Comparison of ENCODE assay signal across 16 cellular contexts in the genomic region with DNA sequence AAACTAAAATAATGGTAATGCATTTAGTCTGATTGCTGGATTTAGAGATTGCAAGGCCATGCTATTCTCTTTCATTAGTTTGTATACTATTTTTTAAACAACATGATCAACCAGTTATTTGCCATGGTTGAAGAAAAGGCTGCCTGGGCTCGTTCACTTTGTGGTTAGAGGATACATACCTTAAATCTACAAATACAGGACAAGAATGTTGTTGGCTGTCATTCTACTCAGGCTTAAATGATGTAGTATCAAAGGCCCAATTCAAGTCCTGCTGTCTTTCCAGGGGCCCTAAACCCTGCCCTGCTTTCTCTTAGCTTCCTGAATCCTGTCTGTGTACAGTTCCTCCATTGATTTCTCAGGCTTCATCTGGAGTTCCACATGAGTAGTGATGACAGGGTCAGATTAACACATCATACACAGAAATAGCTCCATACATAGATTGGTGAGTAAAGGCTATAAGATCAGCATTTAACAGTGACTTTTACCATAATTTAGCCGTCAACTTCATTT.
"Had no signal": no experiment of that assay in that cellular context is flagged by ENCODE, and none has a peak within 500 bp of the region (broad histone marks: within the 10 kb centered on the region; RNA-seq: fewer than 3 reads in every experiment).

No MANE protein-coding gene starts in this region.

- DNase-seq: effector memory CD8-positive, alpha-beta T cell; esophagus squamous epithelium; foreskin fibroblast; head of caudate nucleus; naive thymus-derived CD4-positive, alpha-beta T cell; posterior cingulate gyrus; right cardiac atrium; stimulated activated CD4-positive, alpha-beta T cell treated with anti-CD3 and anti-CD28 coated beads, Interleukin-4, amount 100 ng/mL, for 1 hour; stimulated activated CD8-positive, alpha-beta memory T cell treated with anti-CD3 and anti-CD28 coated beads, Interleukin-4, amount 100 ng/mL, for 48 hours; stimulated activated naive CD8-positive, alpha-beta T cell treated with anti-CD3 and anti-CD28 coated beads, Interleukin-15, Interleukin-2, amounts not matched to agents 100 U/mL and 50 U/mL, for 24 hours; thyroid gland; uterus had no signal

- H3K4me1 ChIP-seq: esophagus squamous epithelium, suprapubic skin, thyroid gland, uterus had no signal

- ATAC-seq: effector memory CD8-positive, alpha-beta T cell; naive thymus-derived CD4-positive, alpha-beta T cell; right cardiac atrium; stimulated activated effector memory CD8-positive, alpha-beta T cell treated with anti-CD3 and anti-CD28 coated beads, Interleukin-12 subunit alpha, Interleukin-12 subunit beta, amount 100 ng/mL, for 72 hours; stimulated activated naive CD8-positive, alpha-beta T cell treated with anti-CD3 and anti-CD28 coated beads, Interleukin-15, Interleukin-2, amounts not matched to agents 100 U/mL and 50 U/mL, for 24 hours had no signal

- H3K27ac ChIP-seq: esophagus squamous epithelium, hepatocyte, suprapubic skin, thyroid gland, uterus had no signal

- H3K36me3 ChIP-seq: esophagus squamous epithelium, suprapubic skin, thyroid gland, uterus had no signal

- H3K27me3 ChIP-seq: esophagus squamous epithelium, hepatocyte, suprapubic skin, thyroid gland, uterus had no signal

- H3K9me3 ChIP-seq: esophagus squamous epithelium, suprapubic skin, thyroid gland, uterus had no signal

- H3K4me3 ChIP-seq: esophagus squamous epithelium, hepatocyte, smooth muscle cell, suprapubic skin, thyroid gland, uterus had no signal
